Comparison of ENCODE assay signal across 13 cellular contexts in genomic region chr22:33472462-33473344, GRCh38.
DNase-seq lines count a peak whose midpoint lies in the region; ATAC-seq and TF ChIP-seq lines count a peak whose summit lies in the region.
"Had no signal": no experiment of that assay in that cellular context is flagged by ENCODE, and none has a peak within 500 bp of the region (broad histone marks: within the 10 kb centered on the region; RNA-seq: fewer than 3 reads in every experiment).

No MANE protein-coding gene starts in this region.

- H3K9me3 Mint-ChIP-seq in memory B cell, result peaks cover 2% of the 10 kb centered on the region

- DNase-seq in GM13977 (ENCODE audit: low spot score) (peak; percentile 57), memory B cell (ENCODE audit: low spot score in 2 of 2) (no peak), CD1c-positive myeloid dendritic cell (ENCODE audit: extremely low spot score) (no peak)
- no peak for DNase-seq in effector CD8-positive, alpha-beta T cell (lab: John Stamatoyannopoulos, UW)
- no peak for DNase-seq in stimulated activated naive CD4-positive, alpha-beta T cell treated with Interleukin-2 at 50 U/mL for 16 hours (lab: John Stamatoyannopoulos, UW)
- DNase-seq: activated effector memory CD4-positive, alpha-beta T cell treated with Interleukin-2 at 50 U/mL for 16 hours; hippocampal formation; NCI-H187 treated with DMSO at 0.1 percent for 48 hours; sigmoid colon had no signal

- TF ChIP-seq CTCF in GM13977 (IDR thresholded peaks at IDR 0.05; ENCODE audit: extremely low read depth, insufficient read depth, missing control alignments), result no peak

- H3K27ac Mint-ChIP-seq in memory B cell, result peak overlapping the region; percentile 22
- H3K27ac Mint-ChIP-seq: WTC11 had no signal

- no peak overlapping the region for H3K4me3 Mint-ChIP-seq in memory B cell
- H3K4me3 Mint-ChIP-seq: WTC11 had no signal

- H3K27me3 Mint-ChIP-seq in memory B cell, result no peaks in the 10 kb centered on the region

- ATAC-seq in GM21515 (IDR thresholded peaks at IDR 0.05; ENCODE audit: unreplicated experiment) (peak; percentile 50), HG03432 (IDR thresholded peaks at IDR 0.05; ENCODE audit: unreplicated experiment) (peak; percentile 69), memory B cell (ENCODE audit: low read depth) (peak; percentile 63), HG02623 (IDR thresholded peaks at IDR 0.05; ENCODE audit: unreplicated experiment) (no peak)
- ATAC-seq: WTC11 had no signal

- in situ Hi-C loops in GM13977 (cut with MboI; ENCODE audit: low pct_unique_long_range_greater_than_20kb, low sequenced_read_pairs, unreplicated experiment), result no loop called here

- H3K36me3 Mint-ChIP-seq in memory B cell, result peaks cover 4% of the 10 kb centered on the region
- H3K36me3 Mint-ChIP-seq: WTC11 had no signal

- H3K4me1 Mint-ChIP-seq in memory B cell, result peaks cover 15% of the 10 kb centered on the region
